ENCODE assay signal across 21 cellular contexts in the genomic region with DNA sequence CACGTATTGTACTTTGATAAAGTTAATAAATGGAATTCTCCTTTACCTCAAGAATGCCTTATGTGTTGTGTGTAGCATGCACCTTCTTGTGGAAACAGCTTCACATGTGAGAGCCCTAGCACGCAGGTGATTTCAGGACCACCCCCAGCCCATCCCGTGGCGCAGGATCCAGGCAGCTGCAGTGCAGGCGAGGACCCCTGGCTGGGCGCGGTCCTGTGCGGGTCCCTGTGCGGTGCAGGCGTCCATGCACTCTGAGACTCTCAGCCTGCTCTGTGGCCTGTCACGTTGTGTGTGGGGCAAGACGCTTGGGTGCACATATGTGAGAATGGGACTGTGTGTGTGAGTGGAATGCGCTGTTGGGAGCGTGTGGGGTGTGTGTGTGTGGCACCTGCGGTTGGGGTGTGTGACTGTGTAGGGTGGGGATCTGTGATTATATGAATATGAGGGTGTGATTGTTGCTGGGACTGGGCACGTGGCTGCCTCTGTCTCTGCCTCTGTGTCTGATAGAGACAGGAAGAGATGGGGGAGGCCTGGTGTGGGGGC. TPM values are rescaled to one million over a fixed set of nuclear protein-coding genes. Genes with fewer than 3 reads are reported as not detected.
DNase-seq lines count a peak whose midpoint lies in the region; ATAC-seq and TF ChIP-seq lines count a peak whose summit lies in the region.
"Had no signal": no experiment of that assay in that cellular context is flagged by ENCODE, and none has a peak within 500 bp of the region (broad histone marks: within the 10 kb centered on the region; RNA-seq: fewer than 3 reads in every experiment).

No MANE protein-coding gene starts in this region.

- ATAC-seq in natural killer cell treated with Interleukin-12 subunit alpha and Interleukin-12 subunit beta and Interleukin-15 and Interleukin-18, amount 100 ng/mL, for 72 hours, result peak; percentile 36 to 38
- no peak for ATAC-seq in natural killer cell

- H3K4me2 ChIP-seq in SK-N-SH (no peak overlapping the region), neuronal stem cell (ENCODE audit: insufficient read depth, low read length, poor library complexity, severe bottlenecking) (no peak overlapping the region)

- H3K18ac ChIP-seq in neuronal stem cell (ENCODE audit: low read length), result peak overlapping the region; percentile 76

- H3K4me1 ChIP-seq in SK-N-SH (ENCODE audit: control insufficient read depth in 1 of 2, insufficient read depth in 2 of 2, low read depth in 1 of 2, low read length in 1 of 2), result no peaks in the 10 kb centered on the region
- H3K4me1 ChIP-seq in neuronal stem cell (ENCODE audit: control insufficient read depth in 2 of 2, insufficient read depth in 1 of 2, low read depth in 1 of 2, low read length in 2 of 2), result no peaks in the 10 kb centered on the region

- WGBS in SK-N-SH (ENCODE audit: low lambda C conversion rate), result 38% methylated on average over 16 of the region's 16 CpGs
- WGBS in neuronal stem cell (ENCODE audit: extremely low coverage in 2 of 2, insufficient read length in 2 of 2, insufficient replicate concordance in 1 of 2), 2 donors, result no CpG with 5 or more reads among the region's 16 CpGs

- no peak overlapping the region for H2BK12ac ChIP-seq in neuronal stem cell (ENCODE audit: low read length)

- peak overlapping the region; percentile 13 for H2BK5ac ChIP-seq in neuronal stem cell (ENCODE audit: low read length)

- H3F3A ChIP-seq in SK-N-SH (replicated peaks; ENCODE audit: insufficient read depth), result peaks cover under 1% of the 10 kb centered on the region

- H3K9me2 ChIP-seq in SK-N-SH, result no peaks in the 10 kb centered on the region

- TF ChIP-seq EP300 in SK-N-SH (IDR thresholded peaks at IDR 0.05; ENCODE audit: borderline replicate concordance in 1 of 2, low read depth in 1 of 2, low read length in 1 of 2), result no peak

- H3K27me3 ChIP-seq in SK-N-SH (ENCODE audit: insufficient read depth) (peaks cover 25% of the 10 kb centered on the region), neuronal stem cell (ENCODE audit: control insufficient read depth in 3 of 3, insufficient read depth in 3 of 3, low read depth in 1 of 3, low read length in 3 of 3) (peaks cover 0 to 2% (median 0%) of the 10 kb centered on the region in 3 experiments)

- no peak overlapping the region for H3K27ac ChIP-seq in SK-N-SH (ENCODE audit: low read depth in 2 of 2, low read length in 1 of 2)
- H3K27ac ChIP-seq in neuronal stem cell (replicated peaks; ENCODE audit: low read length), result no peak overlapping the region

- CTCF ChIA-PET in SK-N-SH (lab: Yijun Ruan, JAX), result no interaction called here

- H3K9ac ChIP-seq in SK-N-SH (no peak overlapping the region), neuronal stem cell (ENCODE audit: low read depth, low read length, poor library complexity) (peak overlapping the region; percentile 70)

- H3K4me1 Mint-ChIP-seq in natural killer cell treated with Interleukin-12 subunit alpha and Interleukin-12 subunit beta and Interleukin-15 and Interleukin-18, amount 100 ng/mL, for 72 hours (ENCODE audit: low read depth in 2 of 2), result no peaks in the 10 kb centered on the region
- no peaks in the 10 kb centered on the region for H3K4me1 Mint-ChIP-seq in natural killer cell
- H3K4me1 Mint-ChIP-seq: B cell had no signal

- H2BK15ac ChIP-seq in neuronal stem cell (ENCODE audit: low read length), result no peak overlapping the region

- no peak overlapping the region for H2BK120ac ChIP-seq in neuronal stem cell (ENCODE audit: low read depth, low read length)

- H3K79me2 ChIP-seq in SK-N-SH (ENCODE audit: insufficient read depth), result no peaks in the 10 kb centered on the region

- no peaks in the 10 kb centered on the region for H4K20me1 ChIP-seq in SK-N-SH (ENCODE audit: insufficient read depth)

- peaks cover 7 to 11% of the 10 kb centered on the region in 2 donors for H3K27me3 Mint-ChIP-seq in natural killer cell treated with Interleukin-12 subunit alpha and Interleukin-12 subunit beta and Interleukin-15 and Interleukin-18, amount 100 ng/mL, for 72 hours
- H3K27me3 Mint-ChIP-seq in natural killer cell (ENCODE audit: low read depth in 2 of 2), result peaks cover 0 to 8% of the 10 kb centered on the region in 2 donors

- no peak overlapping the region for H3K4me3 Mint-ChIP-seq in natural killer cell treated with Interleukin-12 subunit alpha and Interleukin-12 subunit beta and Interleukin-15 and Interleukin-18, amount 100 ng/mL, for 72 hours
- H3K4me3 Mint-ChIP-seq in natural killer cell, result no peak overlapping the region
- H3K4me3 Mint-ChIP-seq: B cell had no signal

- H3K36me3 ChIP-seq in SK-N-SH (replicated peaks in 1 of 2; ENCODE audit: control insufficient read depth in 1 of 2, insufficient read depth in 2 of 2, low read length in 1 of 2) (no peaks in the 10 kb centered on the region), neuronal stem cell (replicated peaks in 1 of 2; ENCODE audit: control insufficient read depth in 2 of 2, insufficient read depth in 2 of 2, low read length in 2 of 2) (no peaks in the 10 kb centered on the region)

- H3K27ac Mint-ChIP-seq in natural killer cell treated with Interleukin-12 subunit alpha and Interleukin-12 subunit beta and Interleukin-15 and Interleukin-18, amount 100 ng/mL, for 72 hours, result no peak overlapping the region
- no peak overlapping the region for H3K27ac Mint-ChIP-seq in natural killer cell
- H3K27ac Mint-ChIP-seq: B cell had no signal

- TF ChIP-seq CTCF in natural killer cell (IDR thresholded peaks at IDR 0.05) (no peak), SK-N-SH (IDR thresholded peaks at IDR 0.05) (no peak)

- H3K23ac ChIP-seq in neuronal stem cell (ENCODE audit: low read depth, low read length, poor library complexity), result peak overlapping the region; percentile 91

- H3K14ac ChIP-seq in neuronal stem cell (ENCODE audit: low read length), result peak overlapping the region; percentile 82

- H3K9me3 Mint-ChIP-seq in natural killer cell treated with Interleukin-12 subunit alpha and Interleukin-12 subunit beta and Interleukin-15 and Interleukin-18, amount 100 ng/mL, for 72 hours, result peaks cover 6% of the 10 kb centered on the region
- no peaks in the 10 kb centered on the region for H3K9me3 Mint-ChIP-seq in natural killer cell

- no peak for DNase-seq in natural killer cell treated with Interleukin-12 subunit alpha and Interleukin-12 subunit beta and Interleukin-15 and Interleukin-18, amount 100 ng/mL, for 72 hours (ENCODE audit: low spot score)
- DNase-seq in natural killer cell (no peak), SK-N-SH (peak; percentile 7), neuronal stem cell (ENCODE audit: low spot score) (no peak), RPMI8226 (no peak), islet precursor cell (no peak), NCI-H524 (lab: John Stamatoyannopoulos, UW) (no peak), HuH-7 (ENCODE audit: low spot score) (no peak)
- DNase-seq: DMS53, EL, GF-D8, HCEC 1CT, Karpas-422, MV-4-11, NCI-H1694, NCI-H2081 treated with DMSO at 0.1 percent for 48 hours, NCI-H2171 treated with DMSO at 0.1 percent for 48 hours, NCI-H526, OCI-M1, SHP77 had no signal

- 0 out of 2 replicates have a peak, but pooled peaks cover 3% of the 10 kb centered on the region for H3K9me3 ChIP-seq in SK-N-SH
- H3K9me3 ChIP-seq in neuronal stem cell (replicated peaks in 1 of 2; ENCODE audit: control insufficient read depth in 2 of 2, insufficient read depth in 1 of 2, low read depth in 1 of 2, low read length in 2 of 2), result peaks cover 3 to 4% of the 10 kb centered on the region in 2 donors

- no peak overlapping the region for H4K91ac ChIP-seq in neuronal stem cell (ENCODE audit: low read depth, low read length, poor library complexity)

- no peak for TF ChIP-seq RAD21 in SK-N-SH (IDR thresholded peaks at IDR 0.05; ENCODE audit: low read length)

- H3K79me1 ChIP-seq in neuronal stem cell (ENCODE audit: low read depth, low read length), result no peaks in the 10 kb centered on the region

- no peak overlapping the region for H2AK5ac ChIP-seq in neuronal stem cell (ENCODE audit: low read depth, low read length)

- H3K4ac ChIP-seq in neuronal stem cell (ENCODE audit: low read length), result no peak overlapping the region

- H3K36me3 Mint-ChIP-seq in natural killer cell treated with Interleukin-12 subunit alpha and Interleukin-12 subunit beta and Interleukin-15 and Interleukin-18, amount 100 ng/mL, for 72 hours, result no peaks in the 10 kb centered on the region
- peaks cover 7% of the 10 kb centered on the region for H3K36me3 Mint-ChIP-seq in natural killer cell

- POLR2A ChIA-PET in SK-N-SH (lab: Yijun Ruan, JAX), result no interaction called here

- H3K4me3 ChIP-seq in SK-N-SH (ENCODE audit: low read depth in 2 of 2, low read length in 1 of 2) (no peak overlapping the region), neuronal stem cell (ENCODE audit: low read length in 2 of 2) (peak overlapping the region in 1 of 2 donors; percentile 22)

- intact Hi-C loops in natural killer cell (cut with micrococcal nuclease), result no loop called here

- no peak overlapping the region for H2AFZ ChIP-seq in SK-N-SH (ENCODE audit: low read depth)
- no peak overlapping the region for H2AFZ ChIP-seq in neuronal stem cell (ENCODE audit: low read length)

- H4K8ac ChIP-seq in neuronal stem cell (ENCODE audit: low read depth, low read length), result no peak overlapping the region

TF ChIP-seq in SK-N-SH, 30 proteins besides CTCF, POLR2A, EP300 and RAD21 (continues in another document):
- TF ChIP-seq POLR2AphosphoS5 (IDR thresholded peaks at IDR 0.05; ENCODE audit: low read depth, low read length) (no peak), IRF3 (IDR thresholded peaks at IDR 0.05; ENCODE audit: low read depth, low read length) (no peak), YY1 (IDR thresholded peaks at IDR 0.05; ENCODE audit: low read depth) (no peak), MEF2A (IDR thresholded peaks at IDR 0.05; ENCODE audit: borderline replicate concordance, low read depth) (no peak), NFIC (IDR thresholded peaks at IDR 0.05; ENCODE audit: borderline replicate concordance) (no peak), TAF1 (IDR thresholded peaks at IDR 0.05; ENCODE audit: borderline replicate concordance, low read depth, low read length) (no peak), GATA2 (CRISPR knock-in tag; IDR thresholded peaks at IDR 0.05) (no peak)

RNA-seq across cellular contexts. Expression of gene WTIP, which starts 30.8 kb away (rescaled TPM):
- 1 to 10 TPM; 1.1 to 1.2 TPM for total RNA-seq in natural killer cell treated with Interleukin-12 subunit alpha and Interleukin-12 subunit beta and Interleukin-15 and Interleukin-18, amount 100 ng/mL, for 72 hours
- total RNA-seq in natural killer cell, result under 1 TPM; 0.12 to 0.83 (median 0.45) TPM
- polyA plus RNA-seq in SK-N-SH (2012; rRNA removed), result 24.1 and 27.7 TPM in 2 replicates
- 12.2 and 21.8 TPM in 2 replicates for polyA plus RNA-seq in SK-N-SH (2012; cell fraction: cytosol; rRNA removed)
- polyA plus RNA-seq in SK-N-SH (2012; cell fraction: nucleus; rRNA removed), result 20.6 and 31.8 TPM in 2 replicates
- polyA plus RNA-seq in neuronal stem cell (2013, experiment 1 of 2), result 12.5 TPM
- 10.5 TPM for polyA plus RNA-seq in neuronal stem cell (2013, experiment 2 of 2)

Comparison
In these comparisons a context has a peak if more than half of its experiments do, and no peak if none do; other contexts are left out.
1. ATAC-seq: peak in natural killer cell treated with Interleukin-12 subunit alpha and Interleukin-12 subunit beta and Interleukin-15 and Interleukin-18, amount 100 ng/mL, for 72 hours (2 of 2); none in natural killer cell (0 of 3).